Comparison of ENCODE assay signal across 1 cellular context in genomic region chr19:44066305-44066704, GRCh38.
TF ChIP-seq lines count a peak whose summit lies in the region.

No MANE protein-coding gene starts in this region.

TF ChIP-seq in HEK293, 187 proteins besides CTCF, POLR2A, EP300 and RAD21 (continued from another document):
- TF ChIP-seq, protein P1, sequence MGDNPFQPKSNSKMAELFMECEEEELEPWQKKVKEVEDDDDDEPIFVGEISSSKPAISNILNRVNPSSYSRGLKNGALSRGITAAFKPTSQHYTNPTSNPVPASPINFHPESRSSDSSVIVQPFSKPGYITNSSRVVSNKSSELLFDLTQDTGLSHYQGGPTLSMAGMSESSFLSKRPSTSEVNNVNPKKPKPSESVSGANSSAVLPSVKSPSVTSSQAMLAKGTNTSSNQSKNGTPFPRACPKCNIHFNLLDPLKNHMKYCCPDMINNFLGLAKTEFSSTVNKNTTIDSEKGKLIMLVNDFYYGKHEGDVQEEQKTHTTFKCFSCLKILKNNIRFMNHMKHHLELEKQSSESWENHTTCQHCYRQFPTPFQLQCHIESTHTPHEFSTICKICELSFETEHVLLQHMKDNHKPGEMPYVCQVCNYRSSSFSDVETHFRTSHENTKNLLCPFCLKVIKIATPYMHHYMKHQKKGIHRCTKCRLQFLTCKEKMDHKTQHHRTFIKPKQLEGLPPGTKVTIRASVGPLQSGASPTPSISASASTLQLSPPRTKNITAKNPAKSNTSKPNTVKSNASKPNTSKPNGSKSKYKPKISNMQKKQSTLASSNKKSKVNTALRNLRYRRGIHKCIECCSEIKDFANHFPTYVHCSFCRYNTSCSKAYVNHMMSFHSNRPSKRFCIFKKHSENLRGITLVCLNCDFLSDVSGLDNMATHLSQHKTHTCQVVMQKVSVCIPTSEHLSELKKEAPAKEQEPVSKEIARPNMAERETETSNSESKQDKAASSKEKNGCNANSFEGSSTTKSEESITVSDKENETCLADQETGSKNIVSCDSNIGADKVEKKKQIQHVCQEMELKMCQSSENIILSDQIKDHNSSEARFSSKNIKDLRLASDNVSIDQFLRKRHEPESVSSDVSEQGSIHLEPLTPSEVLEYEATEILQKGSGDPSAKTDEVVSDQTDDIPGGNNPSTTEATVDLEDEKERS (tag by site-specific recombination; IDR thresholded peaks at IDR 0.05), result 0 out of 2 replicates have a peak, but pooled peaks have one; percentile 40
- TF ChIP-seq SETDB1 (IDR thresholded peaks at IDR 0.05; ENCODE audit: insufficient read length, low read length) (peak; percentile 90), ZNF610 (tag by site-specific recombination; IDR thresholded peaks at IDR 0.05; ENCODE audit: borderline replicate concordance) (no peak)
TF ChIP-seq in HEK293: peak in this region for 2.
